1 cellular context compared by ENCODE assay signal in genomic region chr2:124091721-124092120, GRCh38.
TF ChIP-seq lines count a peak whose summit lies in the region.

No MANE protein-coding gene starts in this region.

TF ChIP-seq in WTC11, 78 proteins besides CTCF, POLR2A, EP300 and RAD21 (continued from another document):
- TF ChIP-seq ZNF532 (CRISPR knock-in tag; IDR thresholded peaks at IDR 0.05; ENCODE audit: borderline replicate concordance) (no peak), E2F5 (CRISPR knock-in tag; IDR thresholded peaks at IDR 0.05) (no peak), NFATC4 (CRISPR knock-in tag; IDR thresholded peaks at IDR 0.05) (no peak), ATF6 (CRISPR knock-in tag; IDR thresholded peaks at IDR 0.05) (no peak), ZBTB43 (CRISPR knock-in tag; IDR thresholded peaks at IDR 0.05) (no peak), MXD4 (CRISPR knock-in tag; IDR thresholded peaks at IDR 0.05; ENCODE audit: borderline replicate concordance) (no peak)
TF ChIP-seq in WTC11: peak in this region for 0.
